ENCODE assay signal across 18 cellular contexts in genomic region chr7:150828384-150828783, GRCh38. TPM values are rescaled to one million over a fixed set of nuclear protein-coding genes. Genes with fewer than 3 reads are reported as not detected.
DNase-seq lines count a peak whose midpoint lies in the region; ATAC-seq, FAIRE-seq and TF ChIP-seq lines count a peak whose summit lies in the region.
"Had no signal": no experiment of that assay in that cellular context is flagged by ENCODE, and none has a peak within 500 bp of the region (broad histone marks: within the 10 kb centered on the region; RNA-seq: fewer than 3 reads in every experiment).

No MANE protein-coding gene starts in this region.

- H3K79me2 ChIP-seq in GM23338 (replicated peaks; ENCODE audit: insufficient read depth): no peaks in the 10 kb centered on the region
- H3K79me2 ChIP-seq in OCI-LY3 (ENCODE audit: low read length): no peaks in the 10 kb centered on the region
- H3K79me2 ChIP-seq in K562 (ENCODE audit: control insufficient read depth, insufficient read depth, low read length): no peaks in the 10 kb centered on the region

- peak; percentile 57; the same call in 2 of the 3 replicates for ATAC-seq in GM23338
- ATAC-seq in K562: no peak

- no peak for TF ChIP-seq EP300 in K562 (IDR thresholded peaks at IDR 0.05; ENCODE audit: low read length)

- POLR2A ChIA-PET in HEK293 (lab: Yijun Ruan, JAX) (no interaction called here), K562 (lab: Yijun Ruan, JAX) (interaction anchor here (0.8 kb wide), 1 partner anchor 19 kb away, joined by 3 read pairs; no protein-coding TSS in a partner anchor)

- no peak for TF ChIP-seq RAD21 in K562 (CRISPR knock-in tag; conservative IDR thresholded peaks at IDR 0.05 in 1 of 2, IDR thresholded peaks at IDR 0.05 in 1 of 2)

- H3K4me2 ChIP-seq in GM23338 (no peak overlapping the region), OCI-LY3 (ENCODE audit: low read length) (no peak overlapping the region), K562 (ENCODE audit: insufficient read depth, low read length) (no peak overlapping the region)

- H3K36me3 ChIP-seq in GM23338 (ENCODE audit: insufficient read depth) (no peaks in the 10 kb centered on the region), HEK293 (ENCODE audit: control insufficient read depth in 2 of 2, insufficient read depth in 1 of 2, low read length in 2 of 2) (no peaks in the 10 kb centered on the region), OCI-LY3 (replicated peaks; ENCODE audit: low read depth, low read length) (no peaks in the 10 kb centered on the region), K562 (ENCODE audit: control insufficient read depth, insufficient read depth, low read length) (no peaks in the 10 kb centered on the region), spleen (no peaks in the 10 kb centered on the region), prostate gland (no peaks in the 10 kb centered on the region)
- H3K36me3 ChIP-seq: HAP-1 had no signal

- no peak for FAIRE-seq in K562 (lab: Jason Lieb, UNC)
- FAIRE-seq: A204.1, G401.6, GM12891 had no signal

- H3K9me2 ChIP-seq in GM23338 (ENCODE audit: insufficient read depth): no peaks in the 10 kb centered on the region

- H3K9me3 Mint-ChIP-seq in GM23338: no peaks in the 10 kb centered on the region
- no peaks in the 10 kb centered on the region for H3K9me3 Mint-ChIP-seq in activated T-cell treated with anti-CD3 and anti-CD28 coated beads, Interleukin-2, amount 50 U/mL, for 24 hours
- H3K9me3 Mint-ChIP-seq: CD4-positive, alpha-beta T cell had no signal

- TF ChIP-seq CTCF in GM23338 (conservative IDR thresholded peaks at IDR 0.05; ENCODE audit: low read depth in 2 of 2) (peak; percentile 39 to 63), HEK293 (tag by site-specific recombination; IDR thresholded peaks at IDR 0.05) (no peak), OCI-LY3 (IDR thresholded peaks at IDR 0.05; ENCODE audit: low read depth, low read length) (peak; percentile 9; the same call in 1 of the 2 replicates), K562 (IDR thresholded peaks at IDR 0.05 in 2 of 3, conservative IDR thresholded peaks at IDR 0.05 in 1 of 3; ENCODE audit: insufficient read depth in 2 of 3, low read depth in 1 of 3, low read length in 3 of 3) (peak in 2 of 3 experiments; percentile 35 to 41; a peak in 3 of 6 replicates), spleen (IDR thresholded peaks at IDR 0.05 in 8 of 11, conservative IDR thresholded peaks at IDR 0.05 in 3 of 11) (no peak), prostate gland (IDR thresholded peaks at IDR 0.05) (no peak)

- BruUV-seq in K562 (replicated peaks; lab: Mats Ljungman, UMichigan): no TSS peak

- H3K9me3 ChIP-seq in HEK293 (ENCODE audit: control insufficient read depth, insufficient read depth, low read depth, low read length) (no peaks in the 10 kb centered on the region), OCI-LY3 (ENCODE audit: insufficient read depth, low read length) (no peaks in the 10 kb centered on the region), K562 (replicated peaks; ENCODE audit: control insufficient read depth, insufficient read depth, low read depth, low read length) (peaks cover 3% of the 10 kb centered on the region; the same call in 1 of the 2 replicates), spleen (no peaks in the 10 kb centered on the region), prostate gland (no peaks in the 10 kb centered on the region)
- H3K9me3 ChIP-seq: HAP-1 had no signal

- in situ Hi-C loops in K562 (cut with MboI): no loop called here

- H3K9me1 ChIP-seq in K562 (ENCODE audit: control insufficient read depth, insufficient read depth, low read length): no peaks in the 10 kb centered on the region

- TF ChIP-seq POLR2A in K562 (conservative IDR thresholded peaks at IDR 0.05): no peak
- no peak for TF ChIP-seq POLR2A in spleen (IDR thresholded peaks at IDR 0.05)
- TF ChIP-seq POLR2A in prostate gland (IDR thresholded peaks at IDR 0.05): no peak

- no peak overlapping the region for H3K4me3 Mint-ChIP-seq in GM23338
- H3K4me3 Mint-ChIP-seq in activated T-cell treated with anti-CD3 and anti-CD28 coated beads, Interleukin-2, amount 50 U/mL, for 24 hours: no peak overlapping the region
- H3K4me3 Mint-ChIP-seq: B cell; CD4-positive, alpha-beta T cell had no signal

- H3F3A ChIP-seq in GM23338 (replicated peaks; ENCODE audit: low read depth): no peaks in the 10 kb centered on the region

- no peaks in the 10 kb centered on the region; the same call in 2 of the 3 replicates for H3K36me3 Mint-ChIP-seq in GM23338 (ENCODE audit: low read depth)
- no peaks in the 10 kb centered on the region for H3K36me3 Mint-ChIP-seq in activated T-cell treated with anti-CD3 and anti-CD28 coated beads, Interleukin-2, amount 50 U/mL, for 24 hours (ENCODE audit: low read depth)

- whole genome bisulfite sequencing in K562 (ENCODE audit: insufficient coverage, low coverage, missing lambda C conversion rate): 2% methylated on average over 2 of the region's 2 CpGs
- 58 to 97% (median 85%) methylated on average over 2 of the region's 2 CpGs for WGBS in spleen, 5 donors
- whole genome bisulfite sequencing in prostate gland: 95% methylated on average over 2 of the region's 2 CpGs

- H4K20me1 ChIP-seq in GM23338 (replicated peaks; ENCODE audit: insufficient read depth) (no peaks in the 10 kb centered on the region), OCI-LY3 (ENCODE audit: insufficient read depth, low read length) (no peaks in the 10 kb centered on the region), K562 (replicated peaks; ENCODE audit: control insufficient read depth, insufficient read depth, low read length) (no peaks in the 10 kb centered on the region)

- H3K4me1 Mint-ChIP-seq in GM23338: peaks cover 6% of the 10 kb centered on the region; the same call in 1 of the 3 replicates
- H3K4me1 Mint-ChIP-seq in activated T-cell treated with anti-CD3 and anti-CD28 coated beads, Interleukin-2, amount 50 U/mL, for 24 hours (ENCODE audit: low read depth): no peaks in the 10 kb centered on the region
- H3K4me1 Mint-ChIP-seq: B cell had no signal

- H3K27me3 ChIP-seq in GM23338 (ENCODE audit: insufficient read depth) (no peaks in the 10 kb centered on the region), OCI-LY3 (ENCODE audit: low read depth, low read length) (no peaks in the 10 kb centered on the region), K562 (ENCODE audit: control insufficient read depth in 2 of 2, insufficient read depth in 2 of 2, low read length in 2 of 2) (peaks cover 3 to 27% of the 10 kb centered on the region in 2 experiments; a peak in 4 of 5 replicates), spleen (replicated peaks in 1 of 7) (peaks cover 0 to 12% (median 0%) of the 10 kb centered on the region in 7 donors), prostate gland (replicated peaks; ENCODE audit: insufficient read depth) (no peaks in the 10 kb centered on the region)

- H3K9ac ChIP-seq in OCI-LY3 (ENCODE audit: low read length) (no peak overlapping the region), K562 (ENCODE audit: insufficient read depth in 1 of 2, low read depth in 2 of 2, low read length in 2 of 2) (no peak overlapping the region)

- DNase-seq in GM23338 (ENCODE audit: low spot score) (peak; percentile 41), K562 (ENCODE audit: extremely low read depth in 1 of 4, low spot score in 3 of 4) (no peak), spleen (no peak), prostate gland (ENCODE audit: low spot score) (no peak)
- DNase-seq in activated naive CD4-positive, alpha-beta T cell treated with anti-CD3 and anti-CD28 coated beads, Interleukin-2, amount 50 U/mL, for 16 hours: no peak
- no peak for DNase-seq in activated T-cell treated with anti-CD3 and anti-CD28 coated beads, Interleukin-2, amount 50 U/mL, for 24 hours
- DNase-seq: C1 segment of cervical spinal cord; CD4-positive, alpha-beta T cell; DMS79; EL; KBM-7 had no signal

- peaks cover 4% of the 10 kb centered on the region for H3K27me3 Mint-ChIP-seq in GM23338 (ENCODE audit: insufficient read depth, low read depth, poor library complexity)
- H3K27me3 Mint-ChIP-seq in activated T-cell treated with anti-CD3 and anti-CD28 coated beads, Interleukin-2, amount 50 U/mL, for 24 hours: peaks cover 47% of the 10 kb centered on the region

- H3K4me1 ChIP-seq in GM23338 (ENCODE audit: insufficient read depth) (no peaks in the 10 kb centered on the region), HEK293 (ENCODE audit: control insufficient read depth, insufficient read depth, low read length) (no peaks in the 10 kb centered on the region), OCI-LY3 (ENCODE audit: low read length) (peaks cover 18% of the 10 kb centered on the region), K562 (replicated peaks in 1 of 2; ENCODE audit: control insufficient read depth in 2 of 2, insufficient read depth in 2 of 2, low read length in 2 of 2) (peaks cover 5 to 10% of the 10 kb centered on the region in 2 experiments; a peak in 3 of 5 replicates), spleen (no peaks in the 10 kb centered on the region), prostate gland (replicated peaks) (no peaks in the 10 kb centered on the region)
- H3K4me1 ChIP-seq: HAP-1 had no signal

- H2AFZ ChIP-seq in GM23338: no peak overlapping the region
- H2AFZ ChIP-seq in OCI-LY3 (ENCODE audit: low read depth, low read length): no peak overlapping the region
- H2AFZ ChIP-seq in K562 (ENCODE audit: low read depth, low read length): no peak overlapping the region

- intact Hi-C loops in K562 (cut with micrococcal nuclease) (no loop called here), spleen (cut with DNase I; ENCODE audit: low total_unique reads) (no loop called here), prostate gland (cut with DNase I) (no loop called here)

- H3K27ac ChIP-seq in GM23338 (ENCODE audit: low read depth): no peak overlapping the region
- H3K27ac ChIP-seq in HEK293 (ENCODE audit: extremely low read depth, low read depth, low read length): no peak overlapping the region
- H3K27ac ChIP-seq in OCI-LY3 (ENCODE audit: low read length): no peak overlapping the region
- H3K27ac ChIP-seq in K562 (ENCODE audit: extremely low read depth, low read depth, low read length): no peak overlapping the region
- no peak overlapping the region for H3K27ac ChIP-seq in spleen
- no peak overlapping the region for H3K27ac ChIP-seq in prostate gland

- CTCF ChIA-PET in HEK293 (lab: Yijun Ruan, JAX) (no interaction called here), K562 (lab: Yijun Ruan, JAX; ENCODE audit: low intra/inter-chr PET ratio) (no interaction called here)

- H3K4me3 ChIP-seq in GM23338 (no peak overlapping the region), HEK293 (ENCODE audit: low read depth, low read length) (no peak overlapping the region), OCI-LY3 (ENCODE audit: low read length) (no peak overlapping the region), K562 (no peak overlapping the region), spleen (no peak overlapping the region), prostate gland (no peak overlapping the region)
- H3K4me3 ChIP-seq: HAP-1 had no signal

- no peak overlapping the region for H3K27ac Mint-ChIP-seq in GM23338
- no peak overlapping the region for H3K27ac Mint-ChIP-seq in activated T-cell treated with anti-CD3 and anti-CD28 coated beads, Interleukin-2, amount 50 U/mL, for 24 hours
- H3K27ac Mint-ChIP-seq: B cell; CD4-positive, alpha-beta T cell had no signal

RNA-seq across cellular contexts. Expression of gene AOC1, which starts 23.9 kb away (rescaled TPM):
- total RNA-seq in GM23338 (2014; rRNA removed; shearing (Covaris generic)): 0.47 TPM in 1 of 2 replicates, not detected in the other
- polyA plus RNA-seq in GM23338 (2016; fragmentation: Nextera tagmentation; extraction: Ambion mirVana): not detected in 2 replicates
- not detected in 2 replicates for total RNA-seq in K562 (2011; cell fraction: chromatin; rRNA removed; ENCODE audit: low replicate concordance)
- total RNA-seq in K562 (2011; cell fraction: nucleolus; rRNA removed): not detected in 2 replicates
- not detected in 2 replicates for total RNA-seq in K562 (2011; cell fraction: nucleoplasm; rRNA removed)
- not detected in 2 replicates for total RNA-seq in K562 (2014; rRNA removed)
- not detected in 2 replicates for total RNA-seq in K562 (2014; rRNA removed; fragmentation: Illumina TruSeq; extraction: Trizol)
- total RNA-seq in K562 (2015; rRNA removed; fragmentation: Illumina TruSeq; extraction: Trizol): not detected in 2 replicates
- not detected in 2 replicates for total RNA-seq in K562 (2021)
- polyA plus RNA-seq in K562 (2011; rRNA removed): not detected in 2 replicates
- polyA plus RNA-seq in K562 (2011; cell fraction: cytosol; rRNA removed): not detected in 2 replicates
- not detected in 2 replicates for polyA plus RNA-seq in K562 (2011; cell fraction: nucleus; rRNA removed)
- not detected in 2 replicates for polyA plus RNA-seq in K562 (2012)
- polyA plus RNA-seq in K562 (2014; fragmentation: Illumina TruSeq; extraction: Trizol): not detected in 2 replicates
- not detected for polyA plus RNA-seq in K562 (2014; fragmentation: Nextera tagmentation; extraction: Ambion mirVana)
- not detected in 2 replicates for polyA plus RNA-seq in K562 (2014; rRNA removed)
- polyA minus RNA-seq in K562 (2011; rRNA and poly(A)+ RNA removed): not detected in 2 replicates
- polyA minus RNA-seq in K562 (2011; cell fraction: cytosol; rRNA and poly(A)+ RNA removed): not detected in 2 replicates
- not detected in 2 replicates for polyA minus RNA-seq in K562 (2011; cell fraction: nucleus; rRNA and poly(A)+ RNA removed)
- 1 to 10 TPM in 2 of 7 donors, under 1 TPM in 3, not detected in 2; 0.36 to 2.5 (median 0.79) TPM for total RNA-seq in spleen
- polyA plus RNA-seq in spleen: 1 to 10 TPM in 1 of 3 donors, under 1 TPM in 2; 0.03 to 1.1 (median 0.39) TPM
- total RNA-seq in prostate gland: 1 to 10 TPM; 2.1 to 3.1 TPM
- total RNA-seq: B cell; CD4-positive, alpha-beta T cell had no signal

RNA-seq across cellular contexts. Expression of gene TMEM176A, which starts 27.8 kb away (rescaled TPM):
- not detected in 2 replicates for total RNA-seq in GM23338 (2014; rRNA removed; shearing (Covaris generic))
- polyA plus RNA-seq in GM23338 (2016; fragmentation: Nextera tagmentation; extraction: Ambion mirVana) (0.34 and 0.66 TPM in 2 replicates), K562 (2011; rRNA removed) (not detected in 2 replicates), K562 (2014; fragmentation: Illumina TruSeq; extraction: Trizol) (not detected in 2 replicates), K562 (2014; fragmentation: Nextera tagmentation; extraction: Ambion mirVana) (not detected), K562 (2014; rRNA removed) (not detected in 2 replicates), spleen (10 to 100 TPM; 52.5 to 77.9 (median 62.9) TPM)
- not detected in 2 replicates for total RNA-seq in K562 (2011; cell fraction: chromatin; rRNA removed; ENCODE audit: low replicate concordance)
- not detected in 2 replicates for total RNA-seq in K562 (2011; cell fraction: nucleolus; rRNA removed)
- not detected in 2 replicates for total RNA-seq in K562 (2011; cell fraction: nucleoplasm; rRNA removed)
- total RNA-seq in K562 (2014; rRNA removed) (not detected in 2 replicates), K562 (2014; rRNA removed; fragmentation: Illumina TruSeq; extraction: Trizol) (not detected in 2 replicates), K562 (2015; rRNA removed; fragmentation: Illumina TruSeq; extraction: Trizol) (not detected in 2 replicates), K562 (2021) (0.31 TPM in 1 of 2 replicates, not detected in the other), spleen (10 to 100 TPM; 28.6 to 84.6 (median 57.1) TPM), prostate gland (1 to 10 TPM; 3.8 to 6.9 TPM)
- polyA plus RNA-seq in K562 (2011; cell fraction: cytosol; rRNA removed): 0.04 TPM in 1 of 2 replicates, not detected in the other
- 0.27 TPM in 1 of 2 replicates, not detected in the other for polyA plus RNA-seq in K562 (2011; cell fraction: nucleus; rRNA removed)
- polyA plus RNA-seq in K562 (2012): 0.27 and 0.32 TPM in 2 replicates
- polyA minus RNA-seq in K562 (2011; rRNA and poly(A)+ RNA removed): not detected in 2 replicates
- polyA minus RNA-seq in K562 (2011; cell fraction: cytosol; rRNA and poly(A)+ RNA removed): not detected in 2 replicates
- not detected in 2 replicates for polyA minus RNA-seq in K562 (2011; cell fraction: nucleus; rRNA and poly(A)+ RNA removed)
- total RNA-seq: B cell; CD4-positive, alpha-beta T cell had no signal

RNA-seq across cellular contexts. Expression of gene TMEM176B, which starts 28.2 kb away (rescaled TPM):
- total RNA-seq in GM23338 (2014; rRNA removed; shearing (Covaris generic)): 0.35 and 0.47 TPM in 2 replicates
- polyA plus RNA-seq in GM23338 (2016; fragmentation: Nextera tagmentation; extraction: Ambion mirVana): 0.42 and 0.83 TPM in 2 replicates
- not detected in 2 replicates for total RNA-seq in K562 (2011; cell fraction: chromatin; rRNA removed; ENCODE audit: low replicate concordance)
- not detected in 2 replicates for total RNA-seq in K562 (2011; cell fraction: nucleolus; rRNA removed)
- total RNA-seq in K562 (2011; cell fraction: nucleoplasm; rRNA removed): not detected in 2 replicates
- not detected in 2 replicates for total RNA-seq in K562 (2014; rRNA removed)
- total RNA-seq in K562 (2014; rRNA removed; fragmentation: Illumina TruSeq; extraction: Trizol): not detected in 2 replicates
- total RNA-seq in K562 (2015; rRNA removed; fragmentation: Illumina TruSeq; extraction: Trizol): 0.15 TPM in 1 of 2 replicates, not detected in the other
- 0.60 and 0.76 TPM in 2 replicates for total RNA-seq in K562 (2021)
- polyA plus RNA-seq in K562 (2011; rRNA removed): not detected in 2 replicates
- not detected in 2 replicates for polyA plus RNA-seq in K562 (2011; cell fraction: cytosol; rRNA removed)
- not detected in 2 replicates for polyA plus RNA-seq in K562 (2011; cell fraction: nucleus; rRNA removed)
- 0.21 and 0.69 TPM in 2 replicates for polyA plus RNA-seq in K562 (2012)
- not detected in 2 replicates for polyA plus RNA-seq in K562 (2014; fragmentation: Illumina TruSeq; extraction: Trizol)
- not detected for polyA plus RNA-seq in K562 (2014; fragmentation: Nextera tagmentation; extraction: Ambion mirVana)
- 0.19 TPM in 1 of 2 replicates, not detected in the other for polyA plus RNA-seq in K562 (2014; rRNA removed)
- polyA minus RNA-seq in K562 (2011; rRNA and poly(A)+ RNA removed): not detected in 2 replicates
- polyA minus RNA-seq in K562 (2011; cell fraction: cytosol; rRNA and poly(A)+ RNA removed): not detected in 2 replicates
- not detected in 2 replicates for polyA minus RNA-seq in K562 (2011; cell fraction: nucleus; rRNA and poly(A)+ RNA removed)
- 100 to 1,000 TPM in 3 of 7 donors, 10 to 100 TPM in 4; 56.1 to 107 (median 75.5) TPM for total RNA-seq in spleen
- polyA plus RNA-seq in spleen: 100 to 1,000 TPM in 1 of 3 donors, 10 to 100 TPM in 2; 70.0 to 101 (median 88.9) TPM
- 10 to 100 TPM in 1 of 2 donors, 1 to 10 TPM in 1; 4.5 to 14.5 TPM for total RNA-seq in prostate gland
- total RNA-seq: CD4-positive, alpha-beta T cell had no signal

Comparison
In these comparisons a context has a peak if more than half of its experiments do, and no peak if none do; other contexts are left out.
1. CTCF ChIP-seq: peak in GM23338 (2 of 2), OCI-LY3 (single experiment) and K562 (2 of 3); none in HEK293 (single experiment), spleen (0 of 11) and prostate gland (0 of 4).